Comparison of ENCODE assay signal across 13 cellular contexts in the genomic region with DNA sequence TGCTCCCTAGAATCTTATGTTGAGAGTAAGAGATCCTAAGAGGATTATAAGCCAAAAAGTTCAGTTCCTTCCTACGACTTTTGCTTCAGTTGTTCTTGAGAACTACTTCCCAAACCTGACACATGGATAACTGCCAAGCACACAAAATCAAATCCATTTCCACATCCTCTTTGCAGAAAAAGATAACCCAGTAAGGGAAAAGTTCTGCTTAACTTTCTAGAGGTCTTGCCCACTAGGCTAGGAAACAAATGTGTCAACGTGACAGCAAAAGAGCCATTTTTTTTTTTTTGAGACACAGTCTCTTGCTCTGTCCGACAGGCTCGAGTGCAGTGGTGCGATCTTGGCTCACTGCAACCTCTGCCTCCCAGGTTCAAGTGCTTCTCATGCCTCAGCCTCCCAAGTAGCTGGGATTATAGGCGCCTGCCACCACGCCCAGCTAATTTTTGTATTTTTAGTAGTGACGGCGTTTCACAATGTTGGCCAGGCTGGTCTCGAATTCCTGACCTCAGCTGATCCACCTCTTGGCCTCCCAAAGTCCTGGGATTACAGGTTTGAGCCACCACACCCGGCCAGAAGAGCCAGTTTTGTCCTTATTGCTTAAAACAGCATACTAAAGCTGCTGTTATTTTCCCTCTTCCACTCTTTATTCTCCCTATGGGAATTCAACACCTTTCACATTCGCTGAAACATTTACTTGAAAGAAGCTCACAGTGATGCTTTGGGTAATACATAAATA. TPM values are rescaled to one million over a fixed set of nuclear protein-coding genes. Genes with fewer than 3 reads are reported as not detected.
DNase-seq lines count a peak whose midpoint lies in the region; ATAC-seq and TF ChIP-seq lines count a peak whose summit lies in the region.
"Had no signal": no experiment of that assay in that cellular context is flagged by ENCODE, and none has a peak within 500 bp of the region (broad histone marks: within the 10 kb centered on the region; RNA-seq: fewer than 3 reads in every experiment).

No MANE protein-coding gene starts in this region.

- H3K9ac ChIP-seq in fibroblast of lung (ENCODE audit: insufficient read depth, low read length), result no peak overlapping the region
- H3K9ac ChIP-seq: BLaER1 had no signal

- H3K27ac Mint-ChIP-seq in T-cell, result peak overlapping the region; percentile 29 to 64
- H3K27ac Mint-ChIP-seq in naive thymus-derived CD4-positive, alpha-beta T cell, result peak overlapping the region in 8 of 9 donors; percentile 0 to 86 (median 54)
- H3K27ac Mint-ChIP-seq: activated naive CD4-positive, alpha-beta T cell treated with anti-CD3 and anti-CD28 coated beads for 36 hours had no signal

- H3K36me3 ChIP-seq in fibroblast of lung (ENCODE audit: control insufficient read depth, insufficient read depth, low read length), result peaks cover 5% of the 10 kb centered on the region
- H3K36me3 ChIP-seq in naive thymus-derived CD4-positive, alpha-beta T cell (ENCODE audit: control insufficient read depth in 2 of 3, insufficient read depth in 3 of 3, low read length in 3 of 3), result peaks cover 0 to 9% (median 3%) of the 10 kb centered on the region in 3 experiments

- DNase-seq in CD1c-positive myeloid dendritic cell (ENCODE audit: extremely low spot score) (peak; percentile 74), T-cell (no peak), fibroblast of lung (ENCODE audit: low read depth in 2 of 2) (peak in 1 of 2 donors; percentile 17), substantia nigra (lab: John Stamatoyannopoulos, UW) (no peak), NCI-H524 treated with DMSO at 0.1 percent for 48 hours (lab: John Stamatoyannopoulos, UW) (no peak), cortex of kidney (lab: John Stamatoyannopoulos, UW) (no peak), NCI-H187 (lab: John Stamatoyannopoulos, UW) (no peak)
- no peak for DNase-seq in naive thymus-derived CD4-positive, alpha-beta T cell
- DNase-seq: activated naive CD4-positive, alpha-beta T cell treated with anti-CD3 and anti-CD28 coated beads for 36 hours; NCI-H2081; RPMI8226; stimulated activated CD8-positive, alpha-beta memory T cell treated with anti-CD3 and anti-CD28 coated beads, Interleukin-4, amount 100 ng/mL, for 48 hours had no signal

- peak overlapping the region in 2 of 3 donors; percentile 25 to 35 for H3K4me3 Mint-ChIP-seq in T-cell
- H3K4me3 Mint-ChIP-seq in naive thymus-derived CD4-positive, alpha-beta T cell, result peak overlapping the region in 9 of 10 donors; percentile 12 to 65 (median 51)
- H3K4me3 Mint-ChIP-seq: activated naive CD4-positive, alpha-beta T cell treated with anti-CD3 and anti-CD28 coated beads for 36 hours had no signal

- no peaks in the 10 kb centered on the region for H3K27me3 Mint-ChIP-seq in T-cell
- no peaks in the 10 kb centered on the region for H3K27me3 Mint-ChIP-seq in naive thymus-derived CD4-positive, alpha-beta T cell

- no peaks in the 10 kb centered on the region for H3K9me3 ChIP-seq in fibroblast of lung (ENCODE audit: control insufficient read depth, insufficient read depth, low read depth, low read length)
- H3K9me3 ChIP-seq in naive thymus-derived CD4-positive, alpha-beta T cell (ENCODE audit: control insufficient read depth in 2 of 3, low read length in 3 of 3), result no peaks in the 10 kb centered on the region
- H3K9me3 ChIP-seq: BLaER1 had no signal

- no peaks in the 10 kb centered on the region for H3K27me3 ChIP-seq in fibroblast of lung (ENCODE audit: control insufficient read depth, insufficient read depth, low read length)
- no peaks in the 10 kb centered on the region for H3K27me3 ChIP-seq in naive thymus-derived CD4-positive, alpha-beta T cell (ENCODE audit: control insufficient read depth in 2 of 2, insufficient read depth in 2 of 2, low read length in 2 of 2)
- H3K27me3 ChIP-seq: BLaER1 had no signal

- peaks cover 6% of the 10 kb centered on the region for H4K20me1 ChIP-seq in fibroblast of lung (ENCODE audit: control insufficient read depth, extremely low read depth, insufficient read depth, low read length)

- CTCF ChIA-PET in T-cell (lab: Charles Lee), result interaction anchor here (0.6 to 2.4 kb wide), 6 partner anchors 8 to 145 kb away, joined by 3 to 5 read pairs (median 4); no protein-coding TSS in a partner anchor
- CTCF ChIA-PET in naive thymus-derived CD4-positive, alpha-beta T cell (lab: Charles Lee), result interaction anchor here (0.9 to 1.7 kb wide), 3 partner anchors 12 to 85 kb away, joined by 3 to 5 read pairs (median 4); no protein-coding TSS in a partner anchor

- peaks cover 99% of the 10 kb centered on the region for H3K79me2 ChIP-seq in fibroblast of lung (ENCODE audit: control insufficient read depth, insufficient read depth, low read length)

- TF ChIP-seq CTCF in fibroblast of lung (conservative IDR thresholded peaks at IDR 0.05 in 1 of 2, IDR thresholded peaks at IDR 0.05 in 1 of 2; ENCODE audit: low read depth in 1 of 2, low read length in 2 of 2), result no peak

- H3K4me1 Mint-ChIP-seq in T-cell, result peaks cover 86 to 95% (median 93%) of the 10 kb centered on the region in 3 donors
- H3K4me1 Mint-ChIP-seq in naive thymus-derived CD4-positive, alpha-beta T cell, result peaks cover 61 to 100% (median 89%) of the 10 kb centered on the region in 7 donors

- no peak overlapping the region for H2AFZ ChIP-seq in fibroblast of lung (ENCODE audit: low read length)

- POLR2A ChIA-PET in T-cell (lab: Charles Lee), result interaction anchor here (1.8 to 2.1 kb wide), 2 partner anchors 14 to 18 kb away, joined by 5 read pairs; no protein-coding TSS in a partner anchor
- POLR2A ChIA-PET in naive thymus-derived CD4-positive, alpha-beta T cell (lab: Charles Lee), result interaction anchor here (0.6 to 1.2 kb wide), 3 partner anchors 25 to 141 kb away, joined by 3 read pairs; no protein-coding TSS in a partner anchor

- H3K4me3 ChIP-seq in fibroblast of lung (replicated peaks in 1 of 4; ENCODE audit: control extremely low read depth in 1 of 4, insufficient read depth in 1 of 4, low read depth in 3 of 4, low read length in 4 of 4), result no peak overlapping the region
- H3K4me3 ChIP-seq in naive thymus-derived CD4-positive, alpha-beta T cell (ENCODE audit: low read length), result no peak overlapping the region
- H3K4me3 ChIP-seq: BLaER1 had no signal

- peaks cover 5% of the 10 kb centered on the region for H3K4me1 ChIP-seq in fibroblast of lung (ENCODE audit: control insufficient read depth, extremely low read depth, insufficient read depth, low read length)
- peaks cover 37 to 51% of the 10 kb centered on the region in 2 donors for H3K4me1 ChIP-seq in naive thymus-derived CD4-positive, alpha-beta T cell (ENCODE audit: control insufficient read depth in 2 of 2, insufficient read depth in 2 of 2, low read length in 2 of 2)
- H3K4me1 ChIP-seq: BLaER1 had no signal

- no peaks in the 10 kb centered on the region for H3K9me3 Mint-ChIP-seq in T-cell
- no peaks in the 10 kb centered on the region for H3K9me3 Mint-ChIP-seq in naive thymus-derived CD4-positive, alpha-beta T cell
- H3K9me3 Mint-ChIP-seq: activated naive CD4-positive, alpha-beta T cell treated with anti-CD3 and anti-CD28 coated beads for 36 hours had no signal

- H3K27ac ChIP-seq in fibroblast of lung (ENCODE audit: insufficient read depth, low read length) (peak overlapping the region; percentile 14), substantia nigra (ENCODE audit: low read depth, low read length, poor library complexity, severe bottlenecking) (no peak overlapping the region)
- no peak overlapping the region for H3K27ac ChIP-seq in naive thymus-derived CD4-positive, alpha-beta T cell (ENCODE audit: low read depth, low read length)
- H3K27ac ChIP-seq: BLaER1 had no signal

- no peak overlapping the region for H3K4me2 ChIP-seq in fibroblast of lung (ENCODE audit: extremely low read depth, insufficient read depth, low read length)
- H3K4me2 ChIP-seq: BLaER1 had no signal

- intact Hi-C loops in naive thymus-derived CD4-positive, alpha-beta T cell (cut with micrococcal nuclease), result loop anchor here in 1 of 2 donors (2.0 kb wide), 1 partner anchor 22 kb away; no protein-coding TSS in a partner anchor

- no peak for ATAC-seq in T-cell (replicated peaks in 1 of 4)
- no peak for ATAC-seq in naive thymus-derived CD4-positive, alpha-beta T cell

- peaks cover 20% of the 10 kb centered on the region for H3K36me3 Mint-ChIP-seq in T-cell
- peaks cover 0 to 24% (median 18%) of the 10 kb centered on the region in 5 donors for H3K36me3 Mint-ChIP-seq in naive thymus-derived CD4-positive, alpha-beta T cell

RNA-seq across cellular contexts. Expression of a gene that starts 24.2 kb away (rescaled TPM):
- total RNA-seq in T-cell (100 to 1,000 TPM; 161 to 193 (median 178) TPM), fibroblast of lung (522 and 674 TPM in 2 replicates)
- 245 and 275 TPM in 2 replicates for polyA plus RNA-seq in fibroblast of lung
- polyA plus RNA-seq in fibroblast of lung (2012), result 187 and 207 TPM in 2 replicates
- polyA minus RNA-seq in fibroblast of lung (ENCODE audit: low replicate concordance), result 111 and 122 TPM in 2 replicates
- total RNA-seq in naive thymus-derived CD4-positive, alpha-beta T cell, result 100 to 1,000 TPM; 168 to 217 (median 181) TPM
- 100 to 1,000 TPM; 146 to 164 TPM for polyA plus RNA-seq in naive thymus-derived CD4-positive, alpha-beta T cell

RNA-seq across cellular contexts. Expression of a gene that starts 54.3 kb away (rescaled TPM):
- 1 to 10 TPM in 1 of 5 donors, under 1 TPM in 3, not detected in 1; 0.07 to 1.0 (median 0.59) TPM for total RNA-seq in T-cell
- total RNA-seq in fibroblast of lung, result 3.1 and 5.3 TPM in 2 replicates
- polyA plus RNA-seq in fibroblast of lung, result 0.31 and 0.38 TPM in 2 replicates
- 0.64 and 0.86 TPM in 2 replicates for polyA plus RNA-seq in fibroblast of lung (2012)
- polyA minus RNA-seq in fibroblast of lung (ENCODE audit: low replicate concordance), result 0.93 and 10.3 TPM in 2 replicates
- total RNA-seq in naive thymus-derived CD4-positive, alpha-beta T cell, result 1 to 10 TPM in 1 of 5 experiments, under 1 TPM in 3, not detected in 1; 0.43 to 1.8 (median 0.80) TPM
- under 1 TPM; 0.46 to 0.47 TPM for polyA plus RNA-seq in naive thymus-derived CD4-positive, alpha-beta T cell
